In genomic region chr16:68792465-68793324, GRCh38 we compare ENCODE assay signal across 12 cellular contexts. TPM values are rescaled to one million over a fixed set of nuclear protein-coding genes. Genes with fewer than 3 reads are reported as not detected.
DNase-seq lines count a peak whose midpoint lies in the region; ATAC-seq and TF ChIP-seq lines count a peak whose summit lies in the region.
"Had no signal": no experiment of that assay in that cellular context is flagged by ENCODE, and none has a peak within 500 bp of the region (broad histone marks: within the 10 kb centered on the region; RNA-seq: fewer than 3 reads in every experiment).

No MANE protein-coding gene starts in this region.

- no peak overlapping the region for H3K4me3 Mint-ChIP-seq in activated naive CD8-positive, alpha-beta T cell treated with anti-CD3 and anti-CD28 coated beads, Interleukin-2, amount 50 U/mL, for 24 hours
- H3K4me3 Mint-ChIP-seq: stimulated activated memory B cell treated with anti-CD40 and anti-IgM and Interleukin-4, amounts not matched to agents 10 μg/mL and 1 μg/mL and 100 μg/mL, for 72 hours had no signal

- no peak for TF ChIP-seq CTCF in fibroblast of the aortic adventitia (IDR thresholded peaks at IDR 0.05; ENCODE audit: insufficient read depth, low read length)

- no peaks in the 10 kb centered on the region for H3K4me1 Mint-ChIP-seq in activated naive CD8-positive, alpha-beta T cell treated with anti-CD3 and anti-CD28 coated beads, Interleukin-2, amount 50 U/mL, for 24 hours

- DNase-seq in HT1080 (ENCODE audit: low read depth) (peak; percentile 15), SW480 (ENCODE audit: low spot score) (peak; percentile 49), fibroblast of the aortic adventitia (ENCODE audit: low read depth) (peak; percentile 80), skeletal muscle cell (ENCODE audit: low read depth) (peak; percentile 25), T-helper 1 cell (no peak), 8988T (no peak), RKO (ENCODE audit: low spot score) (no peak)
- no peak for DNase-seq in activated naive CD8-positive, alpha-beta T cell treated with anti-CD3 and anti-CD28 coated beads, Interleukin-2, amount 50 U/mL, for 24 hours
- DNase-seq: GDM1, NCI-H1105 treated with DMSO at 0.1 percent for 48 hours had no signal

- no peak for ATAC-seq in activated naive CD8-positive, alpha-beta T cell treated with anti-CD3 and anti-CD28 coated beads, Interleukin-2, amount 50 U/mL, for 24 hours
- ATAC-seq: sciatic nerve; stimulated activated memory B cell treated with anti-CD40 and anti-IgM and Interleukin-4, amounts not matched to agents 10 μg/mL and 1 μg/mL and 100 μg/mL, for 72 hours had no signal

- no peaks in the 10 kb centered on the region for H3K36me3 Mint-ChIP-seq in activated naive CD8-positive, alpha-beta T cell treated with anti-CD3 and anti-CD28 coated beads, Interleukin-2, amount 50 U/mL, for 24 hours (ENCODE audit: low read depth)
- H3K36me3 Mint-ChIP-seq: stimulated activated memory B cell treated with anti-CD40 and anti-IgM and Interleukin-4, amounts not matched to agents 10 μg/mL and 1 μg/mL and 100 μg/mL, for 72 hours had no signal

- H3K4me3 ChIP-seq in fibroblast of the aortic adventitia (ENCODE audit: low read depth, low read length) (no peak overlapping the region), skeletal muscle cell (ENCODE audit: low read depth, low read length) (no peak overlapping the region)

- H3K27ac Mint-ChIP-seq in activated naive CD8-positive, alpha-beta T cell treated with anti-CD3 and anti-CD28 coated beads, Interleukin-2, amount 50 U/mL, for 24 hours: no peak overlapping the region
- H3K27ac Mint-ChIP-seq: stimulated activated memory B cell treated with anti-CD40 and anti-IgM and Interleukin-4, amounts not matched to agents 10 μg/mL and 1 μg/mL and 100 μg/mL, for 72 hours had no signal

- peaks cover 4% of the 10 kb centered on the region for H3K27me3 Mint-ChIP-seq in activated naive CD8-positive, alpha-beta T cell treated with anti-CD3 and anti-CD28 coated beads, Interleukin-2, amount 50 U/mL, for 24 hours

- no peaks in the 10 kb centered on the region for H3K9me3 Mint-ChIP-seq in activated naive CD8-positive, alpha-beta T cell treated with anti-CD3 and anti-CD28 coated beads, Interleukin-2, amount 50 U/mL, for 24 hours
- H3K9me3 Mint-ChIP-seq: stimulated activated memory B cell treated with anti-CD40 and anti-IgM and Interleukin-4, amounts not matched to agents 10 μg/mL and 1 μg/mL and 100 μg/mL, for 72 hours had no signal

RNA-seq across cellular contexts. Expression of gene TANGO6, which starts 50.6 kb away (rescaled TPM):
- total RNA-seq in HT1080 (2014; rRNA removed; shearing (Covaris generic)): 12.7 and 16.6 TPM in 2 replicates
- polyA plus RNA-seq in HT1080 (2015; cell fraction: cytosol; rRNA removed): 5.8 and 8.4 TPM in 2 replicates
- 10.5 and 12.6 TPM in 2 replicates for polyA plus RNA-seq in HT1080 (2015; cell fraction: nucleus; rRNA removed)
- total RNA-seq in fibroblast of the aortic adventitia (ENCODE audit: low replicate concordance): 15.5 and 22.4 TPM in 2 replicates

RNA-seq across cellular contexts. Expression of gene CDH1, which starts 55.6 kb away (rescaled TPM):
- total RNA-seq in HT1080 (2014; rRNA removed; shearing (Covaris generic)): not detected in 2 replicates
- not detected in 2 replicates for polyA plus RNA-seq in HT1080 (2015; cell fraction: cytosol; rRNA removed)
- polyA plus RNA-seq in HT1080 (2015; cell fraction: nucleus; rRNA removed): not detected in 2 replicates
- 2.1 TPM in 1 of 2 replicates, not detected in the other for total RNA-seq in fibroblast of the aortic adventitia (ENCODE audit: low replicate concordance)

Comparison
In these comparisons a context has a peak if more than half of its experiments do, and no peak if none do; other contexts are left out.
1. DNase-seq: peak in HT1080 (single experiment), SW480 (single experiment), fibroblast of the aortic adventitia (single experiment) and skeletal muscle cell (single experiment); none in T-helper 1 cell (0 of 5), activated naive CD8-positive, alpha-beta T cell treated with anti-CD3 and anti-CD28 coated beads, Interleukin-2, amount 50 U/mL, for 24 hours (single experiment), 8988T (single experiment) and RKO (single experiment).